Comparison of ENCODE assay signal across 16 cellular contexts in the genomic region with DNA sequence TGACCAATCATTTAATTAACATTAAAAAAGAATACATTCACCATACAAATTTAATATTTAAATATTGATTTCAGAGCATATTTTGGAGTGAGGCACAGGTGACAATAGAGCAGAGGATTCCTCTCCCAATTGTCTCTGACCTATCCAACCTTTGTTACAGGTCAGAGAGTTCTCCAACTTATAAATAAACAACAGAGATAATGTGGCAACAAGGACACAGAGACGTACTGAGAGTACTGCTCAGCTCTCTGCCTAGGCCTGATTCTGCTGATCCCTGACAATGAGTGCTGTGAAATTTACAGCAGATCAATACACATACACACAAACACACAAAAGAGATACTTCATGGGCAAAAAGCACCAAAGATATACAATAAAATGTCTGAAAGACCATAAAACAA.
"Had no signal": no experiment of that assay in that cellular context is flagged by ENCODE, and none has a peak within 500 bp of the region (broad histone marks: within the 10 kb centered on the region; RNA-seq: fewer than 3 reads in every experiment).

No MANE protein-coding gene starts in this region.

- DNase-seq: activated CD4-positive, alpha-beta T cell treated with anti-CD3 and anti-CD28 coated beads for 1 hour; activated CD4-positive, alpha-beta T cell treated with anti-CD3 and anti-CD28 coated beads, Interleukin-2, amount 50 U/mL, for 4 hours; activated gamma-delta T cell treated with Interleukin-2 at 50 U/mL for 16 hours; dermis blood vessel endothelial cell; effector memory CD8-positive, alpha-beta T cell; esophagus squamous epithelium; hippocampal formation; islet precursor cell; left lung; stimulated activated naive B cell treated with anti-CD40 and anti-IgM and Interleukin-4, amounts not matched to agents 10 μg/mL and 1 μg/mL and 100 μg/mL, for 72 hours; SW 1271; T-helper 2 cell; uterus; WERI-Rb-1 had no signal

- H3K4me1 ChIP-seq: esophagus squamous epithelium, tibial nerve, uterus had no signal

- H3K4me3 ChIP-seq: esophagus squamous epithelium, left lung, tibial nerve, uterus had no signal

- H3K27me3 ChIP-seq: esophagus squamous epithelium, left lung, tibial nerve, uterus had no signal

- ATAC-seq: activated naive CD4-positive, alpha-beta T cell treated with anti-CD3 and anti-CD28 coated beads, Interleukin-2, amount 50 U/mL, for 72 hours; effector memory CD8-positive, alpha-beta T cell; left lung; stimulated activated naive B cell treated with anti-CD40 and anti-IgM and Interleukin-4, amounts not matched to agents 10 μg/mL and 1 μg/mL and 100 μg/mL, for 72 hours had no signal

- H3K36me3 ChIP-seq: uterus had no signal

- H3K27ac ChIP-seq: esophagus squamous epithelium, left lung, uterus, WERI-Rb-1 had no signal

- H3K9me3 ChIP-seq: esophagus squamous epithelium, left lung, tibial nerve, uterus had no signal
